1 cellular context compared by ENCODE assay signal in genomic region chr19:48182434-48182833, GRCh38.
TF ChIP-seq lines count a peak whose summit lies in the region.

No MANE protein-coding gene starts in this region.

TF ChIP-seq in WTC11, 78 proteins besides CTCF, POLR2A, EP300 and RAD21 (continued from another document):
- TF ChIP-seq FOXP1 (CRISPR knock-in tag; IDR thresholded peaks at IDR 0.05; ENCODE audit: borderline replicate concordance): peak; percentile 54; the same call in 1 of the 2 replicates
- no peak for TF ChIP-seq CREB1 (CRISPR knock-in tag; IDR thresholded peaks at IDR 0.05)
